In genomic region chr18:11154369-11154982, GRCh38 we compare ENCODE assay signal across 9 cellular contexts. TPM values are rescaled to one million over a fixed set of nuclear protein-coding genes. Genes with fewer than 3 reads are reported as not detected.
A peak's percentile ranks its signal among the peaks of the same experiment; 100 is the strongest.
DNase-seq lines count a peak whose midpoint lies in the region; ATAC-seq and TF ChIP-seq lines count a peak whose summit lies in the region.
"Had no signal": no experiment of that assay in that cellular context is flagged by ENCODE, and none has a peak within 500 bp of the region (broad histone marks: within the 10 kb centered on the region; RNA-seq: fewer than 3 reads in every experiment).

No MANE protein-coding gene starts in this region.

- no peaks in the 10 kb centered on the region for H3K4me1 ChIP-seq in adrenal gland (replicated peaks in 1 of 2)

- ATAC-seq in left lobe of liver (peak; percentile 50), HG03469 (IDR thresholded peaks at IDR 0.05; ENCODE audit: unreplicated experiment) (no peak)

- peaks cover 15% of the 10 kb centered on the region for H3K27me3 ChIP-seq in adrenal gland
- H3K27me3 ChIP-seq in MG63 = no peaks in the 10 kb centered on the region

- H3K4me3 ChIP-seq in adrenal gland = no peak overlapping the region
- no peak overlapping the region for H3K4me3 ChIP-seq in MG63

- peak; percentile 27 to 66 (median 43) for TF ChIP-seq CTCF in adrenal gland (IDR thresholded peaks at IDR 0.05)

- no peak overlapping the region for H3K27ac ChIP-seq in adrenal gland

- no peak for TF ChIP-seq POLR2A in adrenal gland (IDR thresholded peaks at IDR 0.05)

- intact Hi-C loops in adrenal gland (cut with DNase I) = loop anchor here in 1 of 2 donors (5.0 to 10.0 kb wide), 3 partner anchors 110 to 590 kb away; no protein-coding TSS in a partner anchor

- 26 to 31% (median 29%) methylated on average over 2 of the region's 2 CpGs for WGBS in adrenal gland, 4 donors

- no peaks in the 10 kb centered on the region for H3K36me3 ChIP-seq in adrenal gland (replicated peaks in 1 of 2)
- H3K36me3 ChIP-seq in MG63 = no peaks in the 10 kb centered on the region

- H3K9me3 ChIP-seq in adrenal gland (replicated peaks in 1 of 3) (no peaks in the 10 kb centered on the region), MG63 (no peaks in the 10 kb centered on the region)

- DNase-seq in GM03348 (ENCODE audit: low spot score) (peak; percentile 49), NAMALWA (ENCODE audit: low spot score) (peak; percentile 77), adrenal gland (no peak), left lobe of liver (ENCODE audit: low spot score) (no peak), GF-D8 (lab: John Stamatoyannopoulos, UW) (no peak), MG63 (no peak)
- no peak for DNase-seq in activated CD4-positive, CD25-positive, alpha-beta regulatory T cell (lab: John Stamatoyannopoulos, UW)

RNA-seq across cellular contexts. Expression of gene PIEZO2, which starts 5.1 kb away (rescaled TPM):
- 1 to 10 TPM; 1.1 to 5.4 (median 3.3) TPM for total RNA-seq in adrenal gland
- polyA plus RNA-seq in adrenal gland = 1 to 10 TPM in 2 of 3 donors, under 1 TPM in 1; 0.88 to 2.1 (median 1.4) TPM
- 7.3 TPM for total RNA-seq in left lobe of liver
- total RNA-seq in MG63 (2014; rRNA removed; shearing (Covaris generic); ENCODE audit: low replicate concordance) = 11.1 and 42.7 TPM in 2 replicates
- polyA plus RNA-seq: keratinocyte had no signal

Comparison
In these comparisons a context has a peak if more than half of its experiments do, and no peak if none do; other contexts are left out.
1. DNase-seq: peak in GM03348 (single experiment) and NAMALWA (single experiment); none in adrenal gland (0 of 7), left lobe of liver (single experiment), activated CD4-positive, CD25-positive, alpha-beta regulatory T cell (0 of 4), GF-D8 (single experiment) and MG63 (single experiment).